13 cellular contexts compared by ENCODE assay signal in the genomic region with DNA sequence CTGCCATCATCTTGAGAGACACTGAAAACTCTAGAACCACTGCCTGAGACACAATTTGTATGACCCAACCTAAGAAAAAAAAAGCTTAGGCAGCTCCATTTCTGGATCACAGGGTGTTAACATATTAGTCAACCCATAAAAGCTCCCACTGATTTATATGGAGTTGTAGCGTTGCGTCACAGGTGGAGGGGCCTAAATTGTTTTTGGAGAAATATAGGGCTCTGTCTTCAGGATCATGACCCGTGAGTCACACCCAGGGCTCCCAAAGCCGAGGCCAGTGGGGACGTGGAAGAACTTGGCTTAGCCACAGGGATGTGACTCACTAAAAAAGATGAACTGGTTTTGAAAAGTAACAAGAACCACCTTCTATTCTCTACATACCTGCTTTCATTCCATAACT.
DNase-seq lines count a peak whose midpoint lies in the region; ATAC-seq, FAIRE-seq and TF ChIP-seq lines count a peak whose summit lies in the region.
"Had no signal": no experiment of that assay in that cellular context is flagged by ENCODE, and none has a peak within 500 bp of the region (broad histone marks: within the 10 kb centered on the region; RNA-seq: fewer than 3 reads in every experiment).

No MANE protein-coding gene starts in this region.

- peak; percentile 63 for DNase-seq in AG10803 (ENCODE audit: low read depth)
- DNase-seq in HT-29 (ENCODE audit: low spot score) = peak; percentile 56
- peak; percentile 36 for DNase-seq in astrocyte (ENCODE audit: low read depth)
- DNase-seq in left lung = no peak
- DNase-seq in NCI-H69 (lab: John Stamatoyannopoulos, UW) = no peak
- no peak for DNase-seq in HFFc6
- no peak for DNase-seq in Caco-2
- DNase-seq: activated CD4-positive, alpha-beta T cell treated with anti-CD3 and anti-CD28 coated beads, Interleukin-2, amount 50 U/mL, for 48 hours; colonic mucosa; KG1; retina had no signal

- no peak overlapping the region for H3K9ac ChIP-seq in astrocyte (ENCODE audit: low read length)

- no peaks in the 10 kb centered on the region for H4K20me1 ChIP-seq in astrocyte (ENCODE audit: insufficient read depth, low read length)

- ATAC-seq in left lung = peak; percentile 33
- ATAC-seq in HG03045 (IDR thresholded peaks at IDR 0.05; ENCODE audit: unreplicated experiment) = no peak

- no peak overlapping the region for H3K27ac Mint-ChIP-seq in astrocyte (ENCODE audit: unreplicated experiment)
- no peak overlapping the region for H3K27ac Mint-ChIP-seq in HFFc6
- H3K27ac Mint-ChIP-seq in Caco-2 (ENCODE audit: unreplicated experiment) = no peak overlapping the region

- H3K9me3 ChIP-seq in astrocyte (ENCODE audit: insufficient read depth, low read depth, low read length) (no peaks in the 10 kb centered on the region), left lung (no peaks in the 10 kb centered on the region), Caco-2 (no peaks in the 10 kb centered on the region)
- H3K9me3 ChIP-seq: colonic mucosa, thoracic aorta had no signal

- H3K4me3 ChIP-seq in AG10803 (ENCODE audit: low read length) = no peak overlapping the region
- H3K4me3 ChIP-seq in astrocyte (ENCODE audit: insufficient read depth, low read depth, low read length) = no peak overlapping the region
- no peak overlapping the region for H3K4me3 ChIP-seq in left lung
- H3K4me3 ChIP-seq in Caco-2 (ENCODE audit: low read depth, low read length) = no peak overlapping the region
- H3K4me3 ChIP-seq: colonic mucosa, thoracic aorta had no signal

- no peak overlapping the region for H3K4me2 ChIP-seq in astrocyte (ENCODE audit: low read length)

- H2AFZ ChIP-seq in astrocyte (ENCODE audit: low read depth, low read length) = no peak overlapping the region

- H3K36me3 ChIP-seq in astrocyte (ENCODE audit: insufficient read depth, low read length) = no peaks in the 10 kb centered on the region
- no peaks in the 10 kb centered on the region for H3K36me3 ChIP-seq in left lung
- H3K36me3 ChIP-seq in Caco-2 (ENCODE audit: control insufficient read depth, insufficient read depth, low read length) = no peaks in the 10 kb centered on the region
- H3K36me3 ChIP-seq: colonic mucosa, thoracic aorta had no signal

- H3K27me3 Mint-ChIP-seq in astrocyte (ENCODE audit: low read depth, unreplicated experiment) (no peaks in the 10 kb centered on the region), HFFc6 (ENCODE audit: insufficient read depth) (no peaks in the 10 kb centered on the region), Caco-2 (ENCODE audit: insufficient read depth, unreplicated experiment) (no peaks in the 10 kb centered on the region)

- H3K4me1 Mint-ChIP-seq in astrocyte (ENCODE audit: low read depth, unreplicated experiment) (peaks cover 24% of the 10 kb centered on the region), HFFc6 (ENCODE audit: low read depth) (no peaks in the 10 kb centered on the region), Caco-2 (ENCODE audit: low read depth, unreplicated experiment) (peaks cover 6% of the 10 kb centered on the region)

- H3K36me3 Mint-ChIP-seq in astrocyte (ENCODE audit: low read depth, unreplicated experiment) = no peaks in the 10 kb centered on the region
- H3K36me3 Mint-ChIP-seq in HFFc6 (ENCODE audit: low read depth) = no peaks in the 10 kb centered on the region
- H3K36me3 Mint-ChIP-seq in Caco-2 (ENCODE audit: insufficient read depth, unreplicated experiment) = no peaks in the 10 kb centered on the region

- TF ChIP-seq CTCF in AG10803 (conservative IDR thresholded peaks at IDR 0.05; ENCODE audit: low read length) (no peak), astrocyte (IDR thresholded peaks at IDR 0.05; ENCODE audit: insufficient read depth, low read depth, low read length) (no peak), left lung (IDR thresholded peaks at IDR 0.05) (no peak), HFFc6 (IDR thresholded peaks at IDR 0.05) (no peak), Caco-2 (IDR thresholded peaks at IDR 0.05; ENCODE audit: insufficient read depth in 1 of 2, low read depth in 1 of 2, low read length in 1 of 2, severe bottlenecking in 1 of 2, unreplicated experiment in 1 of 2) (no peak)

- H3K4me3 Mint-ChIP-seq in astrocyte (ENCODE audit: unreplicated experiment) = no peak overlapping the region
- H3K4me3 Mint-ChIP-seq in HFFc6 = no peak overlapping the region
- no peak overlapping the region for H3K4me3 Mint-ChIP-seq in Caco-2 (ENCODE audit: unreplicated experiment)

- FAIRE-seq in astrocyte (lab: Jason Lieb, UNC) = no peak

- CTCF ChIA-PET in Caco-2 (lab: Charles Lee) = no interaction called here

- no peaks in the 10 kb centered on the region for H3K4me1 ChIP-seq in astrocyte (ENCODE audit: insufficient read depth, low read length)
- no peaks in the 10 kb centered on the region for H3K4me1 ChIP-seq in left lung
- H3K4me1 ChIP-seq in Caco-2 = peaks cover 9% of the 10 kb centered on the region; the same call in 1 of the 2 replicates
- H3K4me1 ChIP-seq: colonic mucosa had no signal

- no TSS peak for BruUV-seq in Caco-2 (replicated peaks; lab: Mats Ljungman, UMichigan)

- POLR2A ChIA-PET in Caco-2 (lab: Charles Lee) = no interaction called here

- H3K9me3 Mint-ChIP-seq in astrocyte (ENCODE audit: unreplicated experiment) (no peaks in the 10 kb centered on the region), HFFc6 (peaks cover 39% of the 10 kb centered on the region), Caco-2 (ENCODE audit: unreplicated experiment) (no peaks in the 10 kb centered on the region)

- no peaks in the 10 kb centered on the region for H3K79me2 ChIP-seq in astrocyte (ENCODE audit: insufficient read depth, low read length)

- H3K27ac ChIP-seq in astrocyte (ENCODE audit: low read depth, low read length) (no peak overlapping the region), left lung (no peak overlapping the region)
- H3K27ac ChIP-seq: colonic mucosa, thoracic aorta had no signal

- intact Hi-C loops in left lung (cut with DNase I) = no loop called here
- intact Hi-C loops in Caco-2 (cut with micrococcal nuclease; ENCODE audit: unreplicated experiment) = no loop called here

- H3K27me3 ChIP-seq in astrocyte (ENCODE audit: insufficient read depth, low read length) (no peaks in the 10 kb centered on the region), left lung (no peaks in the 10 kb centered on the region), Caco-2 (replicated peaks; ENCODE audit: control insufficient read depth, insufficient read depth, low read length) (no peaks in the 10 kb centered on the region)
- H3K27me3 ChIP-seq: colonic mucosa had no signal

Comparison
In these comparisons a context has a peak if more than half of its experiments do, and no peak if none do; other contexts are left out.
1. DNase-seq: peak in AG10803 (single experiment), HT-29 (single experiment) and astrocyte (single experiment); none in left lung (0 of 2), NCI-H69 (single experiment), HFFc6 (single experiment) and Caco-2 (0 of 2).